25 cellular contexts compared by ENCODE assay signal in the genomic region with DNA sequence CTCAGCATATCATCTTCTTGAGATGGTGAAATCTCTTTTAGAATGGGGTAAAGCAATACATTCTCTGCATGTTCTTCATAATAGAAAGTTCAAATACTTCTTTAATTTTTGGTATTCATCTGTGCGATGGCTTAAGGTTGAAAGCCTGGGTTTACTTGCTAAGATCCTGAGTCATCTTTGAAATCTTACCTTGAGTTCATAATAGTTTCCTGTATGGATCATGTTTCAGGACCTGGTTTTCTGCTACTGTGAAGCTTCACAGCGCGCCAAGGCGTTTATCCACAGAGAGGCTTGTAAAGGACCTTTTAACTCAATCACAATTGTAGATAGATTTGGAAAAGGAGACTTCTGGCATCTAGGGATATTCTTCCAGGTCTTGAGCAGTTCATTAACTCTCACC. TPM values are rescaled to one million over a fixed set of nuclear protein-coding genes. Genes with fewer than 3 reads are reported as not detected.
"Had no signal": no experiment of that assay in that cellular context is flagged by ENCODE, and none has a peak within 500 bp of the region (broad histone marks: within the 10 kb centered on the region; RNA-seq: fewer than 3 reads in every experiment).

No MANE protein-coding gene starts in this region.

- H3K27ac ChIP-seq: cardiac muscle cell, hepatocyte, left ventricle myocardium inferior, ovary, prostate gland, uterus had no signal

- H2AFZ ChIP-seq: hepatocyte had no signal

- H3K9me3 ChIP-seq: left ventricle myocardium inferior, ovary, prostate gland, uterus had no signal

- H3K4me2 ChIP-seq: hepatocyte had no signal

- DNase-seq: activated CD4-positive, alpha-beta T cell treated with anti-CD3 and anti-CD28 coated beads, Interleukin-2, amount 10 ng/mL, durations not matched to agents 7 days and 5 days; activated CD4-positive, CD25-positive, alpha-beta regulatory T cell treated with anti-CD3 and anti-CD28 coated beads, Interleukin-2, amount 50 U/mL, for 72 hours; activated CD8-positive, alpha-beta memory T cell treated with anti-CD3 and anti-CD28 coated beads, Interleukin-2, amount 10 ng/mL, durations not matched to agents 7 days and 5 days; activated CD8-positive, alpha-beta T cell treated with anti-CD3 and anti-CD28 coated beads for 36 hours; activated effector memory CD4-positive, alpha-beta T cell treated with anti-CD3 and anti-CD28 coated beads, Interleukin-2, amount 50 U/mL, for 16 hours; activated naive CD4-positive, alpha-beta T cell treated with anti-CD3 and anti-CD28 coated beads, Interleukin-2, amount 10 ng/mL, durations not matched to agents 7 days and 5 days; activated T-cell treated with anti-CD3 and anti-CD28 coated beads for 4 hours; amygdala; effector CD4-positive, alpha-beta T cell; erythroblast; foreskin melanocyte; glutamatergic neuron; immature natural killer cell; left ventricle myocardium inferior; midbrain; natural killer cell; ovary; stimulated activated CD4-positive, alpha-beta T cell treated with anti-CD3 and anti-CD28 coated beads, Interleukin-2, amount 100 ng/mL, for 48 hours; stimulated activated CD8-positive, alpha-beta memory T cell treated with anti-CD3 and anti-CD28 coated beads, Interleukin-4, amount 100 ng/mL, for 48 hours; stimulated activated naive B cell treated with anti-CD40 and anti-IgM and Interleukin-4, amounts not matched to agents 10 μg/mL and 1 μg/mL and 100 μg/mL, for 72 hours; uterus had no signal

- H3K79me2 ChIP-seq: hepatocyte had no signal

- H3K27me3 ChIP-seq: cardiac muscle cell, hepatocyte, ovary, uterus had no signal

- H3K36me3 ChIP-seq: left ventricle myocardium inferior, ovary, prostate gland, uterus had no signal

- H3K4me3 ChIP-seq: cardiac muscle cell, hepatocyte, left ventricle myocardium inferior, ovary, prostate gland, uterus had no signal

- H3K4me1 ChIP-seq: left ventricle myocardium inferior, prostate gland, uterus had no signal

RNA-seq across cellular contexts. Expression of gene MED12L, which starts 39.0 kb away (rescaled TPM):
- total RNA-seq: lung microvascular endothelial cell had no signal
